ENCODE assay signal across 9 cellular contexts in genomic region chr13:99926014-99926731, GRCh38. TPM values are rescaled to one million over a fixed set of nuclear protein-coding genes. Genes with fewer than 3 reads are reported as not detected.
DNase-seq lines count a peak whose midpoint lies in the region; ATAC-seq and TF ChIP-seq lines count a peak whose summit lies in the region.
"Had no signal": no experiment of that assay in that cellular context is flagged by ENCODE, and none has a peak within 500 bp of the region (broad histone marks: within the 10 kb centered on the region; RNA-seq: fewer than 3 reads in every experiment).

No MANE protein-coding gene starts in this region.

- no peak overlapping the region for H3K27ac ChIP-seq in upper lobe of right lung
- H3K27ac ChIP-seq in WERI-Rb-1 = no peak overlapping the region

- H3K4me3 ChIP-seq in upper lobe of right lung = no peak overlapping the region
- H3K4me3 ChIP-seq in WERI-Rb-1 (ENCODE audit: low read depth, low read length) = no peak overlapping the region

- ATAC-seq in upper lobe of right lung = peak; percentile 51
- no peak for ATAC-seq in activated T-cell treated with anti-CD3 and anti-CD28 coated beads, Interleukin-2, amount 50 U/mL, for 4 hours

- H3K4me1 Mint-ChIP-seq in activated naive CD8-positive, alpha-beta T cell treated with anti-CD3 and anti-CD28 coated beads for 36 hours = no peaks in the 10 kb centered on the region
- peaks cover 1% of the 10 kb centered on the region for H3K4me1 Mint-ChIP-seq in activated T-cell treated with anti-CD3 and anti-CD28 coated beads, Interleukin-2, amount 50 U/mL, for 4 hours (ENCODE audit: low read depth)

- H3K9me3 ChIP-seq in upper lobe of right lung = no peaks in the 10 kb centered on the region
- no peaks in the 10 kb centered on the region for H3K9me3 ChIP-seq in WERI-Rb-1 (ENCODE audit: severe bottlenecking)

- no peaks in the 10 kb centered on the region for H3K9me3 Mint-ChIP-seq in activated naive CD8-positive, alpha-beta T cell treated with anti-CD3 and anti-CD28 coated beads for 36 hours
- H3K9me3 Mint-ChIP-seq in activated T-cell treated with anti-CD3 and anti-CD28 coated beads, Interleukin-2, amount 50 U/mL, for 4 hours = peaks cover 3% of the 10 kb centered on the region

- H3K36me3 ChIP-seq in upper lobe of right lung (no peaks in the 10 kb centered on the region), WERI-Rb-1 (no peaks in the 10 kb centered on the region)

- H3K27me3 Mint-ChIP-seq in activated naive CD8-positive, alpha-beta T cell treated with anti-CD3 and anti-CD28 coated beads for 36 hours = peaks cover 23% of the 10 kb centered on the region
- H3K27me3 Mint-ChIP-seq in activated T-cell treated with anti-CD3 and anti-CD28 coated beads, Interleukin-2, amount 50 U/mL, for 4 hours (ENCODE audit: low read depth) = peaks cover 31% of the 10 kb centered on the region

- peak; percentile 54 for DNase-seq in DMS 273 (lab: John Stamatoyannopoulos, UW; ENCODE audit: unreplicated experiment)
- no peak for DNase-seq in DMS 273 treated with DMSO at 0.1 percent for 48 hours (lab: John Stamatoyannopoulos, UW)
- peak; percentile 35 for DNase-seq in RKO (ENCODE audit: low spot score)
- peak; percentile 12 for DNase-seq in iris pigment epithelial cell (ENCODE audit: low read depth)
- no peak for DNase-seq in upper lobe of right lung
- DNase-seq in activated naive CD8-positive, alpha-beta T cell treated with anti-CD3 and anti-CD28 coated beads for 36 hours = no peak
- no peak for DNase-seq in WERI-Rb-1
- DNase-seq in activated T-cell treated with anti-CD3 and anti-CD28 coated beads, Interleukin-2, amount 50 U/mL, for 4 hours = no peak
- DNase-seq: erythroblast had no signal

- no peak overlapping the region for H3K4me3 Mint-ChIP-seq in activated naive CD8-positive, alpha-beta T cell treated with anti-CD3 and anti-CD28 coated beads for 36 hours
- H3K4me3 Mint-ChIP-seq in activated T-cell treated with anti-CD3 and anti-CD28 coated beads, Interleukin-2, amount 50 U/mL, for 4 hours = no peak overlapping the region

- intact Hi-C loops in upper lobe of right lung (cut with DNase I) = no loop called here

- H3K36me3 Mint-ChIP-seq in activated naive CD8-positive, alpha-beta T cell treated with anti-CD3 and anti-CD28 coated beads for 36 hours = no peaks in the 10 kb centered on the region
- peaks cover 2% of the 10 kb centered on the region for H3K36me3 Mint-ChIP-seq in activated T-cell treated with anti-CD3 and anti-CD28 coated beads, Interleukin-2, amount 50 U/mL, for 4 hours (ENCODE audit: insufficient read depth)

- no peaks in the 10 kb centered on the region for H3K4me1 ChIP-seq in upper lobe of right lung

- peaks cover 17% of the 10 kb centered on the region for H3K27me3 ChIP-seq in upper lobe of right lung
- H3K27me3 ChIP-seq in WERI-Rb-1 (ENCODE audit: insufficient read depth, low read depth, severe bottlenecking) = no peaks in the 10 kb centered on the region

- no peak overlapping the region for H3K27ac Mint-ChIP-seq in activated naive CD8-positive, alpha-beta T cell treated with anti-CD3 and anti-CD28 coated beads for 36 hours

- TF ChIP-seq CTCF in upper lobe of right lung (IDR thresholded peaks at IDR 0.05) (no peak), WERI-Rb-1 (IDR thresholded peaks at IDR 0.05; ENCODE audit: low read depth, low read length) (no peak)

RNA-seq across cellular contexts. Expression of gene ZIC5, which starts 45.4 kb away (rescaled TPM):
- total RNA-seq in upper lobe of right lung = not detected
- not detected for total RNA-seq in activated naive CD8-positive, alpha-beta T cell treated with anti-CD3 and anti-CD28 coated beads for 36 hours
- not detected for total RNA-seq in activated T-cell treated with anti-CD3 and anti-CD28 coated beads, Interleukin-2, amount 50 U/mL, for 4 hours

RNA-seq across cellular contexts. Expression of gene ZIC2, which starts 55.4 kb away (rescaled TPM):
- not detected for total RNA-seq in upper lobe of right lung
- not detected for total RNA-seq in activated naive CD8-positive, alpha-beta T cell treated with anti-CD3 and anti-CD28 coated beads for 36 hours
- total RNA-seq in activated T-cell treated with anti-CD3 and anti-CD28 coated beads, Interleukin-2, amount 50 U/mL, for 4 hours = under 1 TPM in 2 of 3 donors, not detected in 1; 0.13 to 0.21 TPM

Comparison
In these comparisons a context has a peak if more than half of its experiments do, and no peak if none do; other contexts are left out.
1. DNase-seq: peak in DMS 273 (single experiment), RKO (single experiment) and iris pigment epithelial cell (single experiment); none in DMS 273 treated with DMSO at 0.1 percent for 48 hours (single experiment), upper lobe of right lung (single experiment), activated naive CD8-positive, alpha-beta T cell treated with anti-CD3 and anti-CD28 coated beads for 36 hours (single experiment), WERI-Rb-1 (single experiment) and activated T-cell treated with anti-CD3 and anti-CD28 coated beads, Interleukin-2, amount 50 U/mL, for 4 hours (single experiment).